ENCODE assay signal across 36 cellular contexts in the genomic region with DNA sequence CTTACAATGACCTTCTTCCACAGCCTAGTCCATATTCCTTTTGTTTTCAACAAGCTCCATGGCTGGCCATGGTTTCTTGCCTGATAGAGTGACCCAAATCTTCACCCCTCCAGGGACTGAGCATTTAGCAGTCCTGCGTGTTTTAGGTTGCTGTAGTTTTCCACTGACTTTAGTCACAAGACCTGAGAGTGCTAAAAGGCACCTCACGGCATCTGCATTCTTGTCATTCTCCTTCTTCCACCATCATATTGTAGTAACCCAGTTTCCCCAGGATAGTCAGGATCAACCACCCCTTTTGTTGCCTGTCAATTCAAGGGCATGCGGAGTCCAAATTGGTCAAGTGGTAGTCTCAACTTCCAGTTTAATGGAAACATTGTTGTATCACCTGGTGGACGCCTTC. TPM values are rescaled to one million over a fixed set of nuclear protein-coding genes. Genes with fewer than 3 reads are reported as not detected.
"Had no signal": no experiment of that assay in that cellular context is flagged by ENCODE, and none has a peak within 500 bp of the region (broad histone marks: within the 10 kb centered on the region; RNA-seq: fewer than 3 reads in every experiment).

No MANE protein-coding gene starts in this region.

- H3K27ac ChIP-seq: coronary artery, epithelial cell of prostate, esophagus squamous epithelium, gastrocnemius medialis, heart right ventricle, left ventricle myocardium inferior, lower lobe of right lung had no signal

- H3K4me1 Mint-ChIP-seq: immature natural killer cell; naive B cell; naive thymus-derived CD8-positive, alpha-beta T cell had no signal

- FAIRE-seq: colon, endometrium, kidney had no signal

- H3K27ac Mint-ChIP-seq: dendritic cell treated with granulocyte-macrophage colony-stimulating factor and Interleukin-4, amounts not matched to agents 40 ng/mL and 50 ng/mL, for 4 days; effector memory CD8-positive, alpha-beta T cell; endodermal cell; immature natural killer cell; naive B cell; naive thymus-derived CD8-positive, alpha-beta T cell had no signal

- H3K4me3 ChIP-seq: coronary artery, esophagus squamous epithelium, gastrocnemius medialis, heart right ventricle, left ventricle myocardium inferior, lower lobe of right lung had no signal

- H3K36me3 ChIP-seq: esophagus squamous epithelium, gastrocnemius medialis, heart right ventricle, left ventricle myocardium inferior, lower lobe of right lung had no signal

- ATAC-seq: effector memory CD8-positive, alpha-beta T cell; esophagus mucosa; gastrocnemius medialis; heart right ventricle; left colon; left lobe of liver; lower lobe of right lung; naive thymus-derived CD8-positive, alpha-beta T cell had no signal

- H3K9me3 ChIP-seq: esophagus squamous epithelium, gastrocnemius medialis, left ventricle myocardium inferior, lower lobe of right lung had no signal

- H3K36me3 Mint-ChIP-seq: immature natural killer cell had no signal

- H3K4me3 Mint-ChIP-seq: dendritic cell treated with granulocyte-macrophage colony-stimulating factor and Interleukin-4, amounts not matched to agents 40 ng/mL and 50 ng/mL, for 4 days; effector memory CD8-positive, alpha-beta T cell; endodermal cell; immature natural killer cell; naive B cell; naive thymus-derived CD8-positive, alpha-beta T cell had no signal

- H3K9me3 Mint-ChIP-seq: effector memory CD8-positive, alpha-beta T cell; immature natural killer cell had no signal

- DNase-seq: effector CD8-positive, alpha-beta T cell; effector memory CD8-positive, alpha-beta T cell; endodermal cell; erythroblast; esophagus squamous epithelium; foreskin fibroblast; foreskin melanocyte; gastrocnemius medialis; glutamatergic neuron; head of caudate nucleus; heart right ventricle; hippocampal formation; immature natural killer cell; islet precursor cell; kidney; kidney glomerular epithelial cell; left colon; left ventricle myocardium inferior; lower lobe of right lung; mesenchymal stem cell; midbrain; naive B cell; naive thymus-derived CD8-positive, alpha-beta T cell had no signal

- H3K27me3 ChIP-seq: gastrocnemius medialis, heart right ventricle had no signal

- H3K4me1 ChIP-seq: esophagus squamous epithelium, gastrocnemius medialis, heart right ventricle, left ventricle myocardium inferior, lower lobe of right lung had no signal

RNA-seq across cellular contexts. Expression of gene HTR3C, which starts 20.8 kb away (rescaled TPM):
- total RNA-seq: endodermal cell; esophagus mucosa; esophagus squamous epithelium; gastrocnemius medialis; glomerular endothelial cell; heart right ventricle; kidney; left colon; left lobe of liver; left ventricle myocardium inferior; lower leg skin; lung microvascular endothelial cell; mononuclear cell; myocyte; naive thymus-derived CD8-positive, alpha-beta T cell had no signal
- polyA plus RNA-seq: heart right ventricle; immature natural killer cell; naive thymus-derived CD8-positive, alpha-beta T cell had no signal

RNA-seq across cellular contexts. Expression of gene HTR3E, which starts 23.2 kb away (rescaled TPM):
- total RNA-seq: dermis microvascular lymphatic vessel endothelial cell; endodermal cell; esophagus mucosa; esophagus squamous epithelium; gastrocnemius medialis; glomerular endothelial cell; heart right ventricle; kidney; left lobe of liver; left ventricle myocardium inferior; lower leg skin; lower lobe of right lung; lung microvascular endothelial cell; mononuclear cell; naive thymus-derived CD8-positive, alpha-beta T cell had no signal
- polyA plus RNA-seq: heart right ventricle; immature natural killer cell; naive thymus-derived CD8-positive, alpha-beta T cell had no signal

RNA-seq across cellular contexts. Expression of gene HTR3D, which starts 42.1 kb away (rescaled TPM):
- total RNA-seq: dermis microvascular lymphatic vessel endothelial cell; endodermal cell; esophagus mucosa; esophagus squamous epithelium; gastrocnemius medialis; glomerular endothelial cell; heart right ventricle; kidney; left colon; left lobe of liver; left ventricle myocardium inferior; lower leg skin; lower lobe of right lung; lung microvascular endothelial cell; mononuclear cell; myocyte; naive thymus-derived CD8-positive, alpha-beta T cell had no signal
- polyA plus RNA-seq: heart right ventricle; immature natural killer cell; naive thymus-derived CD8-positive, alpha-beta T cell had no signal
